Comparison of ENCODE assay signal across 34 cellular contexts in genomic region chr5:151003503-151003860, GRCh38. TPM values are rescaled to one million over a fixed set of nuclear protein-coding genes. Genes with fewer than 3 reads are reported as not detected.
DNase-seq lines count a peak whose midpoint lies in the region; ATAC-seq and TF ChIP-seq lines count a peak whose summit lies in the region.
"Had no signal": no experiment of that assay in that cellular context is flagged by ENCODE, and none has a peak within 500 bp of the region (broad histone marks: within the 10 kb centered on the region; RNA-seq: fewer than 3 reads in every experiment).

No MANE protein-coding gene starts in this region.

- H3K27ac Mint-ChIP-seq in effector memory CD8-positive, alpha-beta T cell: no peak overlapping the region
- H3K27ac Mint-ChIP-seq: activated CD8-positive, alpha-beta memory T cell treated with anti-CD3 and anti-CD28 coated beads, Interleukin-2, amount 10 ng/mL, durations not matched to agents 7 days and 5 days; activated naive CD8-positive, alpha-beta T cell treated with anti-CD3 and anti-CD28 coated beads, Interleukin-2, amount 50 U/mL, for 24 hours; CD14-positive monocyte; naive thymus-derived CD4-positive, alpha-beta T cell; T-helper 17 cell had no signal

- H3K4me3 ChIP-seq in right cardiac atrium (ENCODE audit: low read length): no peak overlapping the region
- H3K4me3 ChIP-seq in right lobe of liver: no peak overlapping the region
- no peak overlapping the region for H3K4me3 ChIP-seq in sigmoid colon
- no peak overlapping the region for H3K4me3 ChIP-seq in vagina
- H3K4me3 ChIP-seq: coronary artery, heart right ventricle had no signal

- WGBS in right cardiac atrium: 90% methylated on average over 3 of the region's 3 CpGs
- WGBS in right lobe of liver (ENCODE audit: insufficient coverage, low coverage, low lambda C conversion rate, missing lambda C conversion rate): 77% methylated on average over 3 of the region's 3 CpGs
- 91 to 92% methylated on average over 3 of the region's 3 CpGs for WGBS in sigmoid colon, 2 donors

- no peak for TF ChIP-seq POLR2A in right lobe of liver (IDR thresholded peaks at IDR 0.05)
- TF ChIP-seq POLR2A in sigmoid colon (IDR thresholded peaks at IDR 0.05): no peak
- TF ChIP-seq POLR2A in vagina (IDR thresholded peaks at IDR 0.05): no peak

- TF ChIP-seq CTCF in right lobe of liver (IDR thresholded peaks at IDR 0.05): no peak
- no peak for TF ChIP-seq CTCF in sigmoid colon (IDR thresholded peaks at IDR 0.05)
- TF ChIP-seq CTCF in vagina (IDR thresholded peaks at IDR 0.05): no peak

- H3K4me1 Mint-ChIP-seq in effector memory CD8-positive, alpha-beta T cell (ENCODE audit: low read depth in 2 of 2): no peaks in the 10 kb centered on the region
- H3K4me1 Mint-ChIP-seq: activated CD8-positive, alpha-beta memory T cell treated with anti-CD3 and anti-CD28 coated beads, Interleukin-2, amount 10 ng/mL, durations not matched to agents 7 days and 5 days; activated naive CD8-positive, alpha-beta T cell treated with anti-CD3 and anti-CD28 coated beads, Interleukin-2, amount 50 U/mL, for 24 hours; T-helper 17 cell had no signal

- H3K9me3 ChIP-seq in right cardiac atrium (ENCODE audit: control insufficient read depth, low read length): no peaks in the 10 kb centered on the region
- H3K9me3 ChIP-seq in right lobe of liver: no peaks in the 10 kb centered on the region
- H3K9me3 ChIP-seq in sigmoid colon: no peaks in the 10 kb centered on the region
- H3K9me3 ChIP-seq in vagina: no peaks in the 10 kb centered on the region
- H3K9me3 ChIP-seq: Caco-2, heart right ventricle had no signal

- no peaks in the 10 kb centered on the region for H3K27me3 ChIP-seq in right cardiac atrium (ENCODE audit: control insufficient read depth, insufficient read depth)
- no peaks in the 10 kb centered on the region for H3K27me3 ChIP-seq in right lobe of liver
- H3K27me3 ChIP-seq in sigmoid colon: no peaks in the 10 kb centered on the region
- H3K27me3 ChIP-seq in vagina: no peaks in the 10 kb centered on the region
- H3K27me3 ChIP-seq: heart right ventricle had no signal

- ATAC-seq in right cardiac atrium: no peak
- no peak for ATAC-seq in Right ventricle myocardium inferior
- ATAC-seq in right lobe of liver: no peak
- ATAC-seq in effector memory CD8-positive, alpha-beta T cell (replicated peaks): no peak
- ATAC-seq: activated CD4-positive, CD25-positive, alpha-beta regulatory T cell treated with anti-CD3 and anti-CD28 coated beads, Interleukin-2, amount 50 U/mL, for 24 hours; activated CD8-positive, alpha-beta memory T cell treated with anti-CD3 and anti-CD28 coated beads, Interleukin-2, amount 10 ng/mL, durations not matched to agents 7 days and 5 days; activated naive CD8-positive, alpha-beta T cell treated with anti-CD3 and anti-CD28 coated beads, Interleukin-2, amount 50 U/mL, for 24 hours; HCT116; heart right ventricle; naive thymus-derived CD4-positive, alpha-beta T cell; PC-3; SK-N-SH treated with all-trans-retinoic acid at 6 μM for 48 hours; T-helper 17 cell had no signal

- H3K27me3 Mint-ChIP-seq in effector memory CD8-positive, alpha-beta T cell: peaks cover 17 to 45% of the 10 kb centered on the region in 2 donors
- H3K27me3 Mint-ChIP-seq: activated CD8-positive, alpha-beta memory T cell treated with anti-CD3 and anti-CD28 coated beads, Interleukin-2, amount 10 ng/mL, durations not matched to agents 7 days and 5 days had no signal

- H3K4me3 Mint-ChIP-seq in effector memory CD8-positive, alpha-beta T cell: no peak overlapping the region
- H3K4me3 Mint-ChIP-seq: activated CD8-positive, alpha-beta memory T cell treated with anti-CD3 and anti-CD28 coated beads, Interleukin-2, amount 10 ng/mL, durations not matched to agents 7 days and 5 days; activated naive CD8-positive, alpha-beta T cell treated with anti-CD3 and anti-CD28 coated beads, Interleukin-2, amount 50 U/mL, for 24 hours; CD14-positive monocyte; naive thymus-derived CD4-positive, alpha-beta T cell; T-helper 17 cell had no signal

- no peak for TF ChIP-seq EP300 in sigmoid colon (IDR thresholded peaks at IDR 0.05)

- no peaks in the 10 kb centered on the region for H3K36me3 Mint-ChIP-seq in effector memory CD8-positive, alpha-beta T cell (ENCODE audit: insufficient read depth)
- H3K36me3 Mint-ChIP-seq: activated CD8-positive, alpha-beta memory T cell treated with anti-CD3 and anti-CD28 coated beads, Interleukin-2, amount 10 ng/mL, durations not matched to agents 7 days and 5 days; CD14-positive monocyte; naive thymus-derived CD4-positive, alpha-beta T cell had no signal

- DNase-seq in right cardiac atrium (no peak), Right ventricle myocardium inferior (ENCODE audit: missing footprints) (no peak), right lobe of liver (no peak), sigmoid colon (no peak), vagina (ENCODE audit: extremely low spot score in 2 of 2) (no peak), GM19240 (ENCODE audit: insufficient read length, low spot score) (no peak), NCI-H2107 (lab: John Stamatoyannopoulos, UW) (no peak)
- DNase-seq in effector memory CD8-positive, alpha-beta T cell: no peak
- DNase-seq: activated CD4-positive, alpha-beta T cell treated with anti-CD3 and anti-CD28 coated beads, Interleukin-2, amount 50 U/mL, for 4 hours; activated CD8-positive, alpha-beta memory T cell treated with anti-CD3 and anti-CD28 coated beads, Interleukin-2, amount 10 ng/mL, durations not matched to agents 7 days and 5 days; activated naive CD4-positive, alpha-beta T cell; activated naive CD8-positive, alpha-beta T cell treated with anti-CD3 and anti-CD28 coated beads, Interleukin-2, amount 50 U/mL, for 24 hours; activated T-cell treated with anti-CD3 and anti-CD28 coated beads, Interleukin-2, amount 50 U/mL, for 48 hours; Caco-2; DMS79; effector CD8-positive, alpha-beta T cell; foreskin fibroblast; GDM1; heart right ventricle; midbrain; naive thymus-derived CD4-positive, alpha-beta T cell; NCI-H1092 treated with DMSO at 0.1 percent for 48 hours; NCI-H187; NCI-H2171 treated with DMSO at 0.1 percent for 48 hours; NCI-H510A treated with DMSO at 0.1 percent for 48 hours; PC-3; retina; stimulated activated CD4-positive, alpha-beta T cell treated with anti-CD3 and anti-CD28 coated beads, Interleukin-2, amount 100 ng/mL, for 48 hours; T-helper 17 cell had no signal

- H3K4me1 ChIP-seq in right cardiac atrium (ENCODE audit: control insufficient read depth, insufficient read depth, low read length): peaks cover 15% of the 10 kb centered on the region
- peaks cover 0 to 58% (median 26%) of the 10 kb centered on the region in 4 donors for H3K4me1 ChIP-seq in right lobe of liver
- H3K4me1 ChIP-seq in sigmoid colon: peaks cover 0 to 50% (median 39%) of the 10 kb centered on the region in 4 donors
- peaks cover 55% of the 10 kb centered on the region for H3K4me1 ChIP-seq in vagina

- H3K9me3 Mint-ChIP-seq in effector memory CD8-positive, alpha-beta T cell: no peaks in the 10 kb centered on the region
- H3K9me3 Mint-ChIP-seq: activated naive CD8-positive, alpha-beta T cell treated with anti-CD3 and anti-CD28 coated beads, Interleukin-2, amount 50 U/mL, for 24 hours; naive thymus-derived CD4-positive, alpha-beta T cell had no signal

- H3K27ac ChIP-seq in right cardiac atrium (ENCODE audit: low read length) (peak overlapping the region; percentile 54), right lobe of liver (peak overlapping the region in 2 of 3 donors; percentile 62 to 66), sigmoid colon (peak overlapping the region; percentile 49 to 88 (median 80)), vagina (peak overlapping the region; percentile 81)
- H3K27ac ChIP-seq: coronary artery, heart right ventricle had no signal

- intact Hi-C loops in right cardiac atrium (cut with DNase I) (loop anchor here (2.0 to 5.0 kb wide), 5 partner anchors 39 to 114 kb away; no protein-coding TSS in a partner anchor), Right ventricle myocardium inferior (cut with DNase I) (loop anchor here (5.0 kb wide), 1 partner anchor 164 kb away; no protein-coding TSS in a partner anchor), right lobe of liver (cut with DNase I) (loop anchor here in 1 of 2 donors (5.0 kb wide), 1 partner anchor 44 kb away; no protein-coding TSS in a partner anchor), sigmoid colon (cut with DNase I) (loop anchor here (2.0 to 5.0 kb wide), 2 partner anchors 44 to 111 kb away; no protein-coding TSS in a partner anchor), vagina (cut with DNase I) (loop anchor here (5.0 kb wide), 1 partner anchor 39 kb away; no protein-coding TSS in a partner anchor)

- H3K36me3 ChIP-seq in right lobe of liver (no peaks in the 10 kb centered on the region), sigmoid colon (no peaks in the 10 kb centered on the region), vagina (no peaks in the 10 kb centered on the region)
- H3K36me3 ChIP-seq: heart right ventricle had no signal

RNA-seq across cellular contexts. Expression of gene GPX3, which starts 16.9 kb away (rescaled TPM):
- total RNA-seq in right cardiac atrium (1,000 to 10,000 TPM; 1,359 to 2,012 (median 1,429) TPM), Right ventricle myocardium inferior (627 TPM), right lobe of liver (100 to 1,000 TPM; 192 to 869 (median 343) TPM), sigmoid colon (1,000 to 10,000 TPM in 2 of 4 donors, 100 to 1,000 TPM in 2; 616 to 2,079 (median 918) TPM), vagina (3,069 TPM)
- polyA plus RNA-seq in right cardiac atrium (1,982 TPM), sigmoid colon (1,000 to 10,000 TPM in 1 of 3 donors, 100 to 1,000 TPM in 1, 10 to 100 TPM in 1; 85.1 to 1,326 (median 302) TPM)
- total RNA-seq: activated CD8-positive, alpha-beta memory T cell treated with anti-CD3 and anti-CD28 coated beads, Interleukin-2, amount 10 ng/mL, durations not matched to agents 7 days and 5 days; PC-3 had no signal
